21 cellular contexts compared by ENCODE assay signal in genomic region chr2:59385971-59386370, GRCh38.
"Had no signal": no experiment of that assay in that cellular context is flagged by ENCODE, and none has a peak within 500 bp of the region (broad histone marks: within the 10 kb centered on the region; RNA-seq: fewer than 3 reads in every experiment).

No MANE protein-coding gene starts in this region.

- ATAC-seq: stimulated activated effector memory CD8-positive, alpha-beta T cell treated with anti-CD3 and anti-CD28 coated beads, Interleukin-12 subunit alpha, Interleukin-12 subunit beta, amount 100 ng/mL, for 72 hours; stimulated activated memory B cell treated with anti-CD40 and anti-IgM and Interleukin-4, amounts not matched to agents 10 μg/mL and 1 μg/mL and 100 μg/mL, for 72 hours; stimulated activated naive B cell treated with anti-CD40 and anti-IgM and Interleukin-4, amounts not matched to agents 10 μg/mL and 1 μg/mL and 100 μg/mL, for 72 hours; stimulated activated naive CD8-positive, alpha-beta T cell treated with anti-CD3 and anti-CD28 coated beads, Interleukin-15, amount 100 ng/mL, for 72 hours; stimulated activated naive CD8-positive, alpha-beta T cell treated with anti-CD3 and anti-CD28 coated beads, Interleukin-15, Interleukin-2, amounts not matched to agents 100 U/mL and 50 U/mL, for 24 hours; upper lobe of right lung had no signal

- DNase-seq: stimulated activated CD4-positive, alpha-beta T cell treated with anti-CD3 and anti-CD28 coated beads, Interleukin-2, amount 100 ng/mL, for 48 hours; stimulated activated CD4-positive, alpha-beta T cell treated with anti-CD3 and anti-CD28 coated beads, Interleukin-4, amount 100 ng/mL, for 1 hour; stimulated activated CD4-positive, alpha-beta T cell treated with anti-CD3 and anti-CD28 coated beads, Interleukin-4, amount 100 ng/mL, for 24 hours; stimulated activated CD4-positive, alpha-beta T cell treated with anti-CD3 and anti-CD28 coated beads, Interleukin-4, amount 100 ng/mL, for 4 hours; stimulated activated CD8-positive, alpha-beta memory T cell treated with anti-CD3 and anti-CD28 coated beads, Interleukin-4, amount 100 ng/mL, for 48 hours; stimulated activated naive B cell treated with anti-CD40 and anti-IgM and Interleukin-4, amounts not matched to agents 10 μg/mL and 1 μg/mL and 100 μg/mL, for 72 hours; stimulated activated naive CD4-positive, alpha-beta T cell; stimulated activated naive CD4-positive, alpha-beta T cell treated with Interleukin-2 at 50 U/mL for 16 hours; stimulated activated naive CD8-positive, alpha-beta T cell treated with anti-CD3 and anti-CD28 coated beads, Interleukin-15, amount 100 ng/mL, for 72 hours; stimulated activated naive CD8-positive, alpha-beta T cell treated with anti-CD3 and anti-CD28 coated beads, Interleukin-15, Interleukin-2, amounts not matched to agents 100 U/mL and 50 U/mL, for 24 hours; stomach; substantia nigra; testis; thyroid gland; tibial artery; transverse colon; trophoblast cell; upper lobe of right lung; uterus had no signal
